Comparison of ENCODE assay signal across 8 cellular contexts in genomic region chr11:2699185-2699530, GRCh38. TPM values are rescaled to one million over a fixed set of nuclear protein-coding genes. Genes with fewer than 3 reads are reported as not detected.
DNase-seq lines count a peak whose midpoint lies in the region; ATAC-seq and TF ChIP-seq lines count a peak whose summit lies in the region.

No MANE protein-coding gene starts in this region.

- TF ChIP-seq CTCF in fibroblast of mammary gland (conservative IDR thresholded peaks at IDR 0.05; ENCODE audit: control insufficient read depth, insufficient read depth, low read depth, low read length) (no peak), ovary (IDR thresholded peaks at IDR 0.05) (no peak)

- ATAC-seq in GM19324 (IDR thresholded peaks at IDR 0.05; ENCODE audit: low FRiP score, unreplicated experiment), result no peak

- TF ChIP-seq POLR2A in ovary (IDR thresholded peaks at IDR 0.05), result no peak

- H3K9me3 ChIP-seq in ovary, result no peaks in the 10 kb centered on the region

- no peaks in the 10 kb centered on the region for H3K9me3 Mint-ChIP-seq in activated CD4-positive, alpha-beta T cell treated with anti-CD3 and anti-CD28 coated beads, Interleukin-2, amount 10 ng/mL, durations not matched to agents 7 days and 5 days
- no peaks in the 10 kb centered on the region for H3K9me3 Mint-ChIP-seq in T-helper 1 cell treated with Interleukin-12 subunit alpha and Interleukin-12 subunit beta and Interleukin-4 antibody, amounts not matched to agents 30 μg/mL and 1 μg/mL, for 36 hours

- TF ChIP-seq EP300 in ovary (IDR thresholded peaks at IDR 0.05), result no peak

- 57 to 87% (median 63%) methylated on average over 27 to 31 of the region's 31 CpGs for WGBS in ovary, 3 donors

- no peaks in the 10 kb centered on the region for H3K27me3 ChIP-seq in ovary

- H3K36me3 ChIP-seq in ovary, result no peaks in the 10 kb centered on the region

- CTCF ChIA-PET in activated CD4-positive, alpha-beta T cell treated with anti-CD3 and anti-CD28 coated beads, Interleukin-2, amount 10 ng/mL, durations not matched to agents 7 days and 5 days (lab: Charles Lee), result no interaction called here

- intact Hi-C loops in ovary (cut with DNase I), result loop anchor here in 2 of 4 donors (2.0 to 10.0 kb wide), 2 partner anchors 164 to 186 kb away; partner anchors contain the start of gene CDKN1C (in 1 of the 2)

- DNase-seq in activated CD4-positive, alpha-beta T cell treated with anti-CD3 and anti-CD28 coated beads, Interleukin-2, amount 10 ng/mL, durations not matched to agents 7 days and 5 days, result no peak
- no peak for DNase-seq in activated CD4-positive, alpha-beta T cell treated with anti-CD3 and anti-CD28 coated beads, Interleukin-2, amount 50 U/mL, for 4 hours
- DNase-seq in fibroblast of mammary gland (ENCODE audit: low read depth) (no peak), ovary (peak in 4 of 5 donors; percentile 30 to 57 (median 46)), NCI-H446 treated with DMSO at 0.1 percent for 48 hours (lab: John Stamatoyannopoulos, UW) (no peak), NCI-H526 (lab: John Stamatoyannopoulos, UW) (no peak)

- H3K4me3 ChIP-seq in fibroblast of mammary gland (ENCODE audit: control insufficient read depth, low read depth, low read length) (peak overlapping the region; percentile 76), ovary (peak overlapping the region; percentile 81)

- H3K27me3 Mint-ChIP-seq in activated CD4-positive, alpha-beta T cell treated with anti-CD3 and anti-CD28 coated beads, Interleukin-2, amount 10 ng/mL, durations not matched to agents 7 days and 5 days, result peaks cover 5% of the 10 kb centered on the region
- no peaks in the 10 kb centered on the region for H3K27me3 Mint-ChIP-seq in T-helper 1 cell treated with Interleukin-12 subunit alpha and Interleukin-12 subunit beta and Interleukin-4 antibody, amounts not matched to agents 30 μg/mL and 1 μg/mL, for 36 hours (ENCODE audit: low read depth)

- H3K27ac ChIP-seq in ovary, result no peak overlapping the region

- POLR2A ChIA-PET in activated CD4-positive, alpha-beta T cell treated with anti-CD3 and anti-CD28 coated beads, Interleukin-2, amount 10 ng/mL, durations not matched to agents 7 days and 5 days (lab: Charles Lee), result no interaction called here

- peaks cover 9% of the 10 kb centered on the region for H3K36me3 Mint-ChIP-seq in activated CD4-positive, alpha-beta T cell treated with anti-CD3 and anti-CD28 coated beads, Interleukin-2, amount 10 ng/mL, durations not matched to agents 7 days and 5 days (ENCODE audit: low read depth)
- no peaks in the 10 kb centered on the region for H3K36me3 Mint-ChIP-seq in T-helper 1 cell treated with Interleukin-12 subunit alpha and Interleukin-12 subunit beta and Interleukin-4 antibody, amounts not matched to agents 30 μg/mL and 1 μg/mL, for 36 hours (ENCODE audit: low read depth)

- peak overlapping the region; percentile 77 for H3K4me3 Mint-ChIP-seq in activated CD4-positive, alpha-beta T cell treated with anti-CD3 and anti-CD28 coated beads, Interleukin-2, amount 10 ng/mL, durations not matched to agents 7 days and 5 days
- H3K4me3 Mint-ChIP-seq in T-helper 1 cell treated with Interleukin-12 subunit alpha and Interleukin-12 subunit beta and Interleukin-4 antibody, amounts not matched to agents 30 μg/mL and 1 μg/mL, for 36 hours, result peak overlapping the region; percentile 80

- peaks cover 9% of the 10 kb centered on the region for H3K4me1 Mint-ChIP-seq in activated CD4-positive, alpha-beta T cell treated with anti-CD3 and anti-CD28 coated beads, Interleukin-2, amount 10 ng/mL, durations not matched to agents 7 days and 5 days
- peaks cover 7% of the 10 kb centered on the region for H3K4me1 Mint-ChIP-seq in T-helper 1 cell treated with Interleukin-12 subunit alpha and Interleukin-12 subunit beta and Interleukin-4 antibody, amounts not matched to agents 30 μg/mL and 1 μg/mL, for 36 hours (ENCODE audit: low read depth)

- peak overlapping the region; percentile 72 for H3K27ac Mint-ChIP-seq in activated CD4-positive, alpha-beta T cell treated with anti-CD3 and anti-CD28 coated beads, Interleukin-2, amount 10 ng/mL, durations not matched to agents 7 days and 5 days
- H3K27ac Mint-ChIP-seq in T-helper 1 cell treated with Interleukin-12 subunit alpha and Interleukin-12 subunit beta and Interleukin-4 antibody, amounts not matched to agents 30 μg/mL and 1 μg/mL, for 36 hours, result peak overlapping the region; percentile 77

- peaks cover 7% of the 10 kb centered on the region for H3K4me1 ChIP-seq in ovary (ENCODE audit: insufficient read depth)

RNA-seq across cellular contexts. Expression of gene KCNQ1OT1, which starts 0.6 kb away (rescaled TPM):
- under 1 TPM; 0.19 to 0.22 TPM for total RNA-seq in activated CD4-positive, alpha-beta T cell treated with anti-CD3 and anti-CD28 coated beads, Interleukin-2, amount 10 ng/mL, durations not matched to agents 7 days and 5 days
- 10 to 100 TPM in 1 of 7 donors, 1 to 10 TPM in 6; 3.9 to 11.5 (median 6.8) TPM for total RNA-seq in ovary
- under 1 TPM; 0.43 to 0.52 TPM for polyA plus RNA-seq in ovary

Comparison
In these comparisons a context has a peak if more than half of its experiments do, and no peak if none do; other contexts are left out.
1. DNase-seq: peak in ovary (4 of 5); none in activated CD4-positive, alpha-beta T cell treated with anti-CD3 and anti-CD28 coated beads, Interleukin-2, amount 10 ng/mL, durations not matched to agents 7 days and 5 days (single experiment), activated CD4-positive, alpha-beta T cell treated with anti-CD3 and anti-CD28 coated beads, Interleukin-2, amount 50 U/mL, for 4 hours (0 of 2), fibroblast of mammary gland (single experiment), NCI-H446 treated with DMSO at 0.1 percent for 48 hours (single experiment) and NCI-H526 (0 of 2).